Comparison of ENCODE assay signal across 8 cellular contexts in the genomic region with DNA sequence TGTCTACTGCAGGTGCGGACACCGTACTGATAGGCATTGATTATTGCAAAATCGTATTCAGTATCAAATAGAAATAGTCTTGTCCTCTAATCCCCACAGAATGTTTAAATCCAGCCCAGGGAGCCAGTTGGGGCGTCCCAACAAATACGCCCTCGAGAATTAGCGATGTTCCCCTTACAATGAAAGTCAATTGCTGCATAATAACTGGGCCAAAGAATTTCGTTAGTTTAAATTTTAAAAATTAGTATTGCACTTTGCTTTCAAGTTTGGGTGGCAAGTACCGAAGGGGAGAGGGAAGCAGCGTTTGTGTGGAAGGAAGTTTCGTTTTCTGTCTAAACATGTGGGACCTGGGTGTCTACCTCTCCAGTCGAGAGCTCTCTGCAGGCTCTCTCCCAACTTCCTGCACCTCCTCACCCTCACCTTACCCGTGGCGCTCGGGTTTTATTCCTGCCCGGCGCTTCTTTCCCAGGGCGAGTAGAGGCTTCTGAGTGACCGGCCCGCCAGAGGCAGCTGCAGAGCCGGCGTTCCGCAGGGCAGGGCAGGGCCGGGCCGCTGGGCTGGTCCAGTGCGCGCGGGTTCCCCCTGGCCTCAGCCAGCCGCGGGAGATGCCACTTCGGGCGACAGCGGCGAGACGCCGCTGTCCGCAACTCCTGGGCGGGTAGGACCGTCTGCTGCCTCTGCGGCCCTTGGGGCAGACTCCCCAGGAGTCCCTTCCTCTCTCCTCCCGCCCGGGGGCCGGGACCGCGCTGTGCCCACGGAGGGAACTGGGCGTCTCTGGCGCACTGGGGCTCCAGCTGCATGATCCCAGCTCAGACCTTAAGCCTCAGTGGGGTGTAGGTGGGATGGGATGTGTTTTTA. TPM values are rescaled to one million over a fixed set of nuclear protein-coding genes. Genes with fewer than 3 reads are reported as not detected.
A peak's percentile ranks its signal among the peaks of the same experiment; 100 is the strongest.
DNase-seq lines count a peak whose midpoint lies in the region; ATAC-seq and TF ChIP-seq lines count a peak whose summit lies in the region.

No MANE protein-coding gene starts in this region.

- POLR2A ChIA-PET in SK-N-SH (lab: Yijun Ruan, JAX): no interaction called here

- WGBS in SK-N-SH (ENCODE audit: low lambda C conversion rate): 15% methylated on average over 24 of the region's 48 CpGs

- no peaks in the 10 kb centered on the region for H3K9me3 ChIP-seq in SK-N-SH

- CTCF ChIA-PET in SK-N-SH (lab: Yijun Ruan, JAX): interaction anchor here (0.7 kb wide), 1 partner anchor 152 kb away, joined by 3 read pairs; no protein-coding TSS in a partner anchor

- H3K27me3 ChIP-seq in SK-N-SH (ENCODE audit: insufficient read depth) (peaks cover 97% of the 10 kb centered on the region), foreskin keratinocyte (peaks cover 13% of the 10 kb centered on the region), rectal smooth muscle tissue (ENCODE audit: control insufficient read depth, insufficient read depth, low read length) (peaks cover 47% of the 10 kb centered on the region)

- no peaks in the 10 kb centered on the region for H3K79me2 ChIP-seq in SK-N-SH (ENCODE audit: insufficient read depth)

- H3K36me3 ChIP-seq in SK-N-SH (replicated peaks in 1 of 2; ENCODE audit: control insufficient read depth in 1 of 2, insufficient read depth in 2 of 2, low read length in 1 of 2) (no peaks in the 10 kb centered on the region), rectal smooth muscle tissue (ENCODE audit: control insufficient read depth, insufficient read depth, low read length) (no peaks in the 10 kb centered on the region)

- H3F3A ChIP-seq in SK-N-SH (replicated peaks; ENCODE audit: insufficient read depth): no peaks in the 10 kb centered on the region

- peak overlapping the region; percentile 55; the same call in 1 of the 2 replicates for H3K4me2 ChIP-seq in SK-N-SH

- H3K4me1 ChIP-seq in SK-N-SH (ENCODE audit: control insufficient read depth in 1 of 2, insufficient read depth in 2 of 2, low read depth in 1 of 2, low read length in 1 of 2): no peaks in the 10 kb centered on the region
- H3K4me1 ChIP-seq in foreskin keratinocyte: no peaks in the 10 kb centered on the region
- no peaks in the 10 kb centered on the region for H3K4me1 ChIP-seq in rectal smooth muscle tissue (ENCODE audit: control insufficient read depth, insufficient read depth, low read length)

- no peak for TF ChIP-seq RAD21 in SK-N-SH (IDR thresholded peaks at IDR 0.05; ENCODE audit: low read length)

- TF ChIP-seq CTCF in GM13976 (IDR thresholded peaks at IDR 0.05; ENCODE audit: borderline replicate concordance, control extremely low read depth, extremely low read depth, insufficient read depth, missing control alignments): no peak
- no peak for TF ChIP-seq CTCF in SK-N-SH (IDR thresholded peaks at IDR 0.05)
- TF ChIP-seq CTCF in foreskin keratinocyte (conservative IDR thresholded peaks at IDR 0.05): peak; percentile 2

- in situ Hi-C loops in GM13976 (cut with MboI; ENCODE audit: low sequenced_read_pairs, unreplicated experiment): no loop called here

- DNase-seq in GM13976 (ENCODE audit: low spot score): peak; percentile 45
- peak; percentile 32 for DNase-seq in SK-N-SH
- peak in 1 of 2 donors; percentile 42 for DNase-seq in foreskin keratinocyte
- no peak for DNase-seq in iPS-NIHi7 (ENCODE audit: extremely low spot score)
- DNase-seq in Ammon's horn (ENCODE audit: low spot score): no peak

- TF ChIP-seq EP300 in SK-N-SH (IDR thresholded peaks at IDR 0.05; ENCODE audit: borderline replicate concordance in 1 of 2, low read depth in 1 of 2, low read length in 1 of 2): no peak

- no peak overlapping the region for H3K27ac ChIP-seq in SK-N-SH (ENCODE audit: low read depth in 2 of 2, low read length in 1 of 2)
- H3K27ac ChIP-seq in foreskin keratinocyte: no peak overlapping the region
- H3K27ac ChIP-seq in rectal smooth muscle tissue (ENCODE audit: low read depth, low read length): no peak overlapping the region

- no peaks in the 10 kb centered on the region for H4K20me1 ChIP-seq in SK-N-SH (ENCODE audit: insufficient read depth)

- H3K4me3 ChIP-seq in SK-N-SH (ENCODE audit: low read depth in 2 of 2, low read length in 1 of 2) (no peak overlapping the region), rectal smooth muscle tissue (ENCODE audit: low read length) (peak overlapping the region; percentile 62)

- H3K9me2 ChIP-seq in SK-N-SH: no peaks in the 10 kb centered on the region

- H2AFZ ChIP-seq in SK-N-SH (ENCODE audit: low read depth): no peak overlapping the region

- no peak for ATAC-seq in foreskin keratinocyte
- ATAC-seq in GM21576 (IDR thresholded peaks at IDR 0.05; ENCODE audit: unreplicated experiment): no peak
- ATAC-seq in HG03521 (IDR thresholded peaks at IDR 0.05; ENCODE audit: unreplicated experiment): no peak

- no peak overlapping the region for H3K9ac ChIP-seq in SK-N-SH
- no peak overlapping the region for H3K9ac ChIP-seq in rectal smooth muscle tissue (ENCODE audit: low read length)

TF ChIP-seq in SK-N-SH, 30 proteins besides CTCF, POLR2A, EP300 and RAD21:
- TF ChIP-seq, protein P1, sequence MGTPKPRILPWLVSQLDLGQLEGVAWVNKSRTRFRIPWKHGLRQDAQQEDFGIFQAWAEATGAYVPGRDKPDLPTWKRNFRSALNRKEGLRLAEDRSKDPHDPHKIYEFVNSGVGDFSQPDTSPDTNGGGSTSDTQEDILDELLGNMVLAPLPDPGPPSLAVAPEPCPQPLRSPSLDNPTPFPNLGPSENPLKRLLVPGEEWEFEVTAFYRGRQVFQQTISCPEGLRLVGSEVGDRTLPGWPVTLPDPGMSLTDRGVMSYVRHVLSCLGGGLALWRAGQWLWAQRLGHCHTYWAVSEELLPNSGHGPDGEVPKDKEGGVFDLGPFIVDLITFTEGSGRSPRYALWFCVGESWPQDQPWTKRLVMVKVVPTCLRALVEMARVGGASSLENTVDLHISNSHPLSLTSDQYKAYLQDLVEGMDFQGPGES (IDR thresholded peaks at IDR 0.05; ENCODE audit: low read depth, low read length): no peak
- TF ChIP-seq RXRA (IDR thresholded peaks at IDR 0.05; ENCODE audit: borderline replicate concordance, low read depth) (no peak), MEF2A (IDR thresholded peaks at IDR 0.05; ENCODE audit: borderline replicate concordance, low read depth) (no peak)
- TF ChIP-seq, protein P2, sequence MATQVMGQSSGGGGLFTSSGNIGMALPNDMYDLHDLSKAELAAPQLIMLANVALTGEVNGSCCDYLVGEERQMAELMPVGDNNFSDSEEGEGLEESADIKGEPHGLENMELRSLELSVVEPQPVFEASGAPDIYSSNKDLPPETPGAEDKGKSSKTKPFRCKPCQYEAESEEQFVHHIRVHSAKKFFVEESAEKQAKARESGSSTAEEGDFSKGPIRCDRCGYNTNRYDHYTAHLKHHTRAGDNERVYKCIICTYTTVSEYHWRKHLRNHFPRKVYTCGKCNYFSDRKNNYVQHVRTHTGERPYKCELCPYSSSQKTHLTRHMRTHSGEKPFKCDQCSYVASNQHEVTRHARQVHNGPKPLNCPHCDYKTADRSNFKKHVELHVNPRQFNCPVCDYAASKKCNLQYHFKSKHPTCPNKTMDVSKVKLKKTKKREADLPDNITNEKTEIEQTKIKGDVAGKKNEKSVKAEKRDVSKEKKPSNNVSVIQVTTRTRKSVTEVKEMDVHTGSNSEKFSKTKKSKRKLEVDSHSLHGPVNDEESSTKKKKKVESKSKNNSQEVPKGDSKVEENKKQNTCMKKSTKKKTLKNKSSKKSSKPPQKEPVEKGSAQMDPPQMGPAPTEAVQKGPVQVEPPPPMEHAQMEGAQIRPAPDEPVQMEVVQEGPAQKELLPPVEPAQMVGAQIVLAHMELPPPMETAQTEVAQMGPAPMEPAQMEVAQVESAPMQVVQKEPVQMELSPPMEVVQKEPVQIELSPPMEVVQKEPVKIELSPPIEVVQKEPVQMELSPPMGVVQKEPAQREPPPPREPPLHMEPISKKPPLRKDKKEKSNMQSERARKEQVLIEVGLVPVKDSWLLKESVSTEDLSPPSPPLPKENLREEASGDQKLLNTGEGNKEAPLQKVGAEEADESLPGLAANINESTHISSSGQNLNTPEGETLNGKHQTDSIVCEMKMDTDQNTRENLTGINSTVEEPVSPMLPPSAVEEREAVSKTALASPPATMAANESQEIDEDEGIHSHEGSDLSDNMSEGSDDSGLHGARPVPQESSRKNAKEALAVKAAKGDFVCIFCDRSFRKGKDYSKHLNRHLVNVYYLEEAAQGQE (IDR thresholded peaks at IDR 0.05; ENCODE audit: low read depth, low read length): no peak
- TF ChIP-seq, protein P3, sequence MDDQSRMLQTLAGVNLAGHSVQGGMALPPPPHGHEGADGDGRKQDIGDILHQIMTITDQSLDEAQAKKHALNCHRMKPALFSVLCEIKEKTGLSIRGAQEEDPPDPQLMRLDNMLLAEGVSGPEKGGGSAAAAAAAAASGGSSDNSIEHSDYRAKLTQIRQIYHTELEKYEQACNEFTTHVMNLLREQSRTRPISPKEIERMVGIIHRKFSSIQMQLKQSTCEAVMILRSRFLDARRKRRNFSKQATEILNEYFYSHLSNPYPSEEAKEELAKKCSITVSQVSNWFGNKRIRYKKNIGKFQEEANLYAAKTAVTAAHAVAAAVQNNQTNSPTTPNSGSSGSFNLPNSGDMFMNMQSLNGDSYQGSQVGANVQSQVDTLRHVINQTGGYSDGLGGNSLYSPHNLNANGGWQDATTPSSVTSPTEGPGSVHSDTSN (IDR thresholded peaks at IDR 0.05): no peak
- TF ChIP-seq, protein P4, sequence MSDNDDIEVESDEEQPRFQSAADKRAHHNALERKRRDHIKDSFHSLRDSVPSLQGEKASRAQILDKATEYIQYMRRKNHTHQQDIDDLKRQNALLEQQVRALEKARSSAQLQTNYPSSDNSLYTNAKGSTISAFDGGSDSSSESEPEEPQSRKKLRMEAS (IDR thresholded peaks at IDR 0.05; ENCODE audit: low read depth): no peak
TF ChIP-seq in SK-N-SH: peak in this region for 0.

RNA-seq across cellular contexts. Expression of a gene that starts 0.9 kb away (rescaled TPM):
- polyA plus RNA-seq in SK-N-SH (2012; rRNA removed) (not detected in 2 replicates), foreskin keratinocyte (7.7 and 9.3 TPM in 2 replicates)
- polyA plus RNA-seq in SK-N-SH (2012; cell fraction: cytosol; rRNA removed): not detected in 2 replicates
- not detected in 2 replicates for polyA plus RNA-seq in SK-N-SH (2012; cell fraction: nucleus; rRNA removed)
- 16.3 and 16.4 TPM in 2 replicates for total RNA-seq in foreskin keratinocyte

Comparison
In these comparisons a context has a peak if more than half of its experiments do, and no peak if none do; other contexts are left out.
1. DNase-seq: peak in GM13976 (single experiment) and SK-N-SH (single experiment); none in iPS-NIHi7 (single experiment) and Ammon's horn (single experiment).